Comparison of ENCODE assay signal across 30 cellular contexts in genomic region chr2:120662046-120662445, GRCh38.
"Had no signal": no experiment of that assay in that cellular context is flagged by ENCODE, and none has a peak within 500 bp of the region (broad histone marks: within the 10 kb centered on the region; RNA-seq: fewer than 3 reads in every experiment).

No MANE protein-coding gene starts in this region.

- H3K27ac ChIP-seq: body of pancreas, SJCRH30, SK-N-MC had no signal

- FAIRE-seq: astrocyte, TTC549 had no signal

- H3K4me1 ChIP-seq: SJCRH30 had no signal

- H3K4me3 Mint-ChIP-seq: activated CD4-positive, alpha-beta T cell treated with anti-CD3 and anti-CD28 coated beads, Interleukin-2, amount 10 ng/mL, durations not matched to agents 7 days and 5 days; activated naive CD4-positive, alpha-beta T cell treated with anti-CD3 and anti-CD28 coated beads for 36 hours; activated T-cell treated with anti-CD3 and anti-CD28 coated beads, Interleukin-2, amount 50 U/mL, for 4 hours; activated T-helper 1 cell treated with anti-CD3 and anti-CD28 coated beads, Interleukin-12 subunit alpha, Interleukin-12 subunit beta, Interleukin-2, Interleukin-4 antibody, amounts not matched to agents 30 ng/mL and 10 ng/mL and 1 ng/mL, durations not matched to agents 14 hours and 24 hours and 36 hours; T-helper 1 cell treated with Interleukin-12 subunit alpha and Interleukin-12 subunit beta and Interleukin-4 antibody, amounts not matched to agents 30 μg/mL and 1 μg/mL, for 36 hours; T-helper 2 cell treated with Interferon-gamma antibody and Interleukin-4, amounts not matched to agents 5 μg/mL and 100 μg/mL, for 36 hours had no signal

- DNase-seq: activated CD4-positive, alpha-beta T cell treated with anti-CD3 and anti-CD28 coated beads, Interleukin-2, amount 10 ng/mL, durations not matched to agents 7 days and 5 days; activated CD4-positive, alpha-beta T cell treated with anti-CD3 and anti-CD28 coated beads, Interleukin-2, amount 50 U/mL, for 48 hours; activated CD8-positive, alpha-beta memory T cell treated with anti-CD3 and anti-CD28 coated beads, Interleukin-2, amount 50 U/mL, for 4 hours; activated gamma-delta T cell treated with Interleukin-2 at 50 U/mL for 16 hours; activated naive CD4-positive, alpha-beta T cell treated with anti-CD3 and anti-CD28 coated beads for 36 hours; activated T-cell treated with anti-CD3 and anti-CD28 coated beads for 4 hours; activated T-cell treated with anti-CD3 and anti-CD28 coated beads, Interleukin-2, amount 50 U/mL, for 4 hours; central memory CD4-positive, alpha-beta T cell; Karpas-422; KBM-7; MG63; NCI-H1048; NCI-H1105 treated with DMSO at 0.1 percent for 48 hours; NCI-H1436; NCI-H1694; NCI-H1930; NCI-H2081 treated with DMSO at 0.1 percent for 48 hours; NCI-H226; NCI-H446 treated with DMSO at 0.1 percent for 48 hours; SJCRH30 had no signal

- H3K9me3 ChIP-seq: adrenal gland, body of pancreas had no signal

- H3K4me3 ChIP-seq: adrenal gland, body of pancreas, MG63, SJCRH30, SK-N-MC had no signal

- H3K27ac Mint-ChIP-seq: activated CD4-positive, alpha-beta T cell treated with anti-CD3 and anti-CD28 coated beads, Interleukin-2, amount 10 ng/mL, durations not matched to agents 7 days and 5 days; activated naive CD4-positive, alpha-beta T cell treated with anti-CD3 and anti-CD28 coated beads for 36 hours; activated naive CD4-positive, alpha-beta T cell treated with anti-CD3 and anti-CD28 coated beads, Interleukin-2, amount 50 U/mL, for 72 hours; activated T-helper 1 cell treated with anti-CD3 and anti-CD28 coated beads, Interleukin-12 subunit alpha, Interleukin-12 subunit beta, Interleukin-2, Interleukin-4 antibody, amounts not matched to agents 30 ng/mL and 10 ng/mL and 1 ng/mL, durations not matched to agents 14 hours and 24 hours and 36 hours; T-helper 1 cell treated with Interleukin-12 subunit alpha and Interleukin-12 subunit beta and Interleukin-4 antibody, amounts not matched to agents 30 μg/mL and 1 μg/mL, for 36 hours; T-helper 2 cell treated with Interferon-gamma antibody and Interleukin-4, amounts not matched to agents 5 μg/mL and 100 μg/mL, for 36 hours had no signal

- H3K36me3 ChIP-seq: adrenal gland, MG63, SJCRH30 had no signal

- ATAC-seq: activated naive CD4-positive, alpha-beta T cell treated with anti-CD3 and anti-CD28 coated beads, Interleukin-2, amount 50 U/mL, for 72 hours; activated T-cell treated with anti-CD3 and anti-CD28 coated beads, Interleukin-2, amount 50 U/mL, for 4 hours; Panc1 had no signal

- H3K4me1 Mint-ChIP-seq: activated CD4-positive, alpha-beta T cell treated with anti-CD3 and anti-CD28 coated beads, Interleukin-2, amount 10 ng/mL, durations not matched to agents 7 days and 5 days had no signal

- H3K27me3 ChIP-seq: adrenal gland, body of pancreas, MG63, SJCRH30 had no signal
